17 cellular contexts compared by ENCODE assay signal in the genomic region with DNA sequence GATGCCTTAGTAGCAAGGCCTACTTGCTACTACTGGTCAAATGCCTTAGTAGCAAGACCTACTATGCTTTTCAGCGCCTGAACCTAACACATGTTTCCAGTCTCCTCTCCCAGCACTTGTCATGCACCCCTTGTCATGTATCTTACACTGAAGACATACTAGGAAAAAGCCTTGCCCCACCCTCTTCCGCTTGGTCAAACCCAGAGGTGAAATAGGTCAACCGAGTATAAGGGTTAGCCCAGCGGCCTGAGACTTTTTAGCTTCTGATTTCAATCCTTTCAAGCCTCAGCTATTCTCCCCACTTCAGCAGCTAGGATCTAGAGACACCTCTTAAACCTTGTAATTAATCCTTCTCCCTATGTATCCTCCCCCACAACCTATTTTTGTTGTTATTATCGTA.
DNase-seq lines count a peak whose midpoint lies in the region; ATAC-seq, FAIRE-seq and TF ChIP-seq lines count a peak whose summit lies in the region.
"Had no signal": no experiment of that assay in that cellular context is flagged by ENCODE, and none has a peak within 500 bp of the region (broad histone marks: within the 10 kb centered on the region; RNA-seq: fewer than 3 reads in every experiment).

No MANE protein-coding gene starts in this region.

- no peak overlapping the region for H2BK5ac ChIP-seq in neuronal stem cell (ENCODE audit: low read length)

- TF ChIP-seq CTCF in GM23338 (conservative IDR thresholded peaks at IDR 0.05; ENCODE audit: low read depth in 2 of 2) (no peak), K562 (IDR thresholded peaks at IDR 0.05 in 2 of 3, conservative IDR thresholded peaks at IDR 0.05 in 1 of 3; ENCODE audit: insufficient read depth in 2 of 3, low read depth in 1 of 3, low read length in 3 of 3) (no peak)

- no peak overlapping the region for H3K18ac ChIP-seq in neuronal stem cell (ENCODE audit: low read length)

- no peak overlapping the region for H3K14ac ChIP-seq in neuronal stem cell (ENCODE audit: low read length)

- H3K36me3 Mint-ChIP-seq in GM23338 (ENCODE audit: low read depth), result no peaks in the 10 kb centered on the region
- H3K36me3 Mint-ChIP-seq: CD4-positive, alpha-beta memory T cell had no signal

- peak overlapping the region; percentile 10; the same call in 1 of the 2 replicates for H2AFZ ChIP-seq in GM23338
- H2AFZ ChIP-seq in K562 (ENCODE audit: low read depth, low read length), result no peak overlapping the region; the same call in 1 of the 2 replicates
- no peak overlapping the region for H2AFZ ChIP-seq in neuronal stem cell (ENCODE audit: low read length)

- whole genome bisulfite sequencing in K562 (ENCODE audit: insufficient coverage, low coverage, missing lambda C conversion rate), result 32% methylated on average over 5 of the region's 5 CpGs
- WGBS in neuronal stem cell (ENCODE audit: extremely low coverage in 2 of 2, insufficient read length in 2 of 2, insufficient replicate concordance in 1 of 2), 2 donors, result no CpG with 5 or more reads among the region's 5 CpGs

- H3K27me3 ChIP-seq in GM23338 (ENCODE audit: insufficient read depth), result no peaks in the 10 kb centered on the region
- no peaks in the 10 kb centered on the region for H3K27me3 ChIP-seq in K562 (ENCODE audit: control insufficient read depth in 2 of 2, insufficient read depth in 2 of 2, low read length in 2 of 2)
- peaks cover 0 to 4% (median 0%) of the 10 kb centered on the region in 3 experiments for H3K27me3 ChIP-seq in neuronal stem cell (ENCODE audit: control insufficient read depth in 3 of 3, insufficient read depth in 3 of 3, low read depth in 1 of 3, low read length in 3 of 3)

- peaks cover 3% of the 10 kb centered on the region for H3K27me3 Mint-ChIP-seq in GM23338 (ENCODE audit: insufficient read depth, low read depth, poor library complexity)

- H3K9ac ChIP-seq in K562 (ENCODE audit: insufficient read depth in 1 of 2, low read depth in 2 of 2, low read length in 2 of 2) (no peak overlapping the region), neuronal stem cell (ENCODE audit: low read depth, low read length, poor library complexity) (peak overlapping the region; percentile 7)

- H3K36me3 ChIP-seq in GM23338 (ENCODE audit: insufficient read depth) (no peaks in the 10 kb centered on the region), K562 (ENCODE audit: control insufficient read depth, insufficient read depth, low read length) (no peaks in the 10 kb centered on the region), neuronal stem cell (replicated peaks in 1 of 2; ENCODE audit: control insufficient read depth in 2 of 2, insufficient read depth in 2 of 2, low read length in 2 of 2) (no peaks in the 10 kb centered on the region)

- H4K91ac ChIP-seq in neuronal stem cell (ENCODE audit: low read depth, low read length, poor library complexity), result no peak overlapping the region

- H4K20me1 ChIP-seq in GM23338 (replicated peaks; ENCODE audit: insufficient read depth) (no peaks in the 10 kb centered on the region), K562 (replicated peaks; ENCODE audit: control insufficient read depth, insufficient read depth, low read length) (no peaks in the 10 kb centered on the region)

- no peaks in the 10 kb centered on the region for H3K79me1 ChIP-seq in neuronal stem cell (ENCODE audit: low read depth, low read length)

- intact Hi-C loops in K562 (cut with micrococcal nuclease), result loop anchor here (10.0 kb wide), 1 partner anchor 440 kb away; no protein-coding TSS in a partner anchor

- peaks cover 3% of the 10 kb centered on the region for H3K4me1 Mint-ChIP-seq in GM23338
- H3K4me1 Mint-ChIP-seq: CD4-positive, alpha-beta memory T cell had no signal

- H3F3A ChIP-seq in GM23338 (replicated peaks; ENCODE audit: low read depth), result no peaks in the 10 kb centered on the region

- no peak overlapping the region for H3K27ac Mint-ChIP-seq in GM23338
- H3K27ac Mint-ChIP-seq: CD4-positive, alpha-beta memory T cell had no signal

- H2BK12ac ChIP-seq in neuronal stem cell (ENCODE audit: low read length), result no peak overlapping the region

- H3K9me3 ChIP-seq in K562 (replicated peaks; ENCODE audit: control insufficient read depth, insufficient read depth, low read depth, low read length), result no peaks in the 10 kb centered on the region
- H3K9me3 ChIP-seq in neuronal stem cell (replicated peaks in 1 of 2; ENCODE audit: control insufficient read depth in 2 of 2, insufficient read depth in 1 of 2, low read depth in 1 of 2, low read length in 2 of 2), result no peaks in the 10 kb centered on the region

- H3K4me2 ChIP-seq in GM23338 (no peak overlapping the region), K562 (ENCODE audit: insufficient read depth, low read length) (no peak overlapping the region), neuronal stem cell (ENCODE audit: insufficient read depth, low read length, poor library complexity, severe bottlenecking) (no peak overlapping the region)

- H3K4ac ChIP-seq in neuronal stem cell (ENCODE audit: low read length), result no peak overlapping the region

- no peak for FAIRE-seq in K562 (lab: Jason Lieb, UNC)
- FAIRE-seq: G401.6, GM12892, H1 had no signal

- H3K23ac ChIP-seq in neuronal stem cell (ENCODE audit: low read depth, low read length, poor library complexity), result no peak overlapping the region

- TF ChIP-seq POLR2A in K562 (conservative IDR thresholded peaks at IDR 0.05), result no peak

- H2BK15ac ChIP-seq in neuronal stem cell (ENCODE audit: low read length), result no peak overlapping the region

- no peaks in the 10 kb centered on the region for H3K9me1 ChIP-seq in K562 (ENCODE audit: control insufficient read depth, insufficient read depth, low read length)

- H4K8ac ChIP-seq in neuronal stem cell (ENCODE audit: low read depth, low read length), result no peak overlapping the region

- H3K79me2 ChIP-seq in GM23338 (replicated peaks; ENCODE audit: insufficient read depth) (no peaks in the 10 kb centered on the region), K562 (ENCODE audit: control insufficient read depth, insufficient read depth, low read length) (no peaks in the 10 kb centered on the region)

- ATAC-seq in GM23338 (no peak), K562 (peak; percentile 51; the same call in 1 of the 3 replicates), HG02870 (IDR thresholded peaks at IDR 0.05; ENCODE audit: unreplicated experiment) (no peak), GM21447 (IDR thresholded peaks at IDR 0.05; ENCODE audit: unreplicated experiment) (no peak)

- no peaks in the 10 kb centered on the region for H3K9me2 ChIP-seq in GM23338 (ENCODE audit: insufficient read depth)

- CTCF ChIA-PET in K562 (lab: Yijun Ruan, JAX; ENCODE audit: low intra/inter-chr PET ratio), result no interaction called here

- H3K9me3 Mint-ChIP-seq in GM23338, result no peaks in the 10 kb centered on the region

- DNase-seq in GM23338 (ENCODE audit: low spot score) (no peak), K562 (ENCODE audit: extremely low read depth in 1 of 4, low spot score in 3 of 4) (no peak), neuronal stem cell (ENCODE audit: low spot score) (no peak), DMS 273 (lab: John Stamatoyannopoulos, UW; ENCODE audit: unreplicated experiment) (no peak)
- DNase-seq: C1 segment of cervical spinal cord; Calu3; CD4-positive, alpha-beta memory T cell; COR-L47; DMS153; DND-41; H7; HCEC 1CT had no signal

- TF ChIP-seq EP300 in K562 (IDR thresholded peaks at IDR 0.05; ENCODE audit: low read length), result no peak

- POLR2A ChIA-PET in K562 (lab: Yijun Ruan, JAX), result interaction anchor here (0.6 kb wide), 1 partner anchor 426 kb away, joined by 3 read pairs; no protein-coding TSS in a partner anchor

- TF ChIP-seq RAD21 in K562 (CRISPR knock-in tag; conservative IDR thresholded peaks at IDR 0.05 in 1 of 2, IDR thresholded peaks at IDR 0.05 in 1 of 2), result no peak

- BruUV-seq in K562 (replicated peaks; lab: Mats Ljungman, UMichigan), result no TSS peak

- no peak overlapping the region for H3K4me3 Mint-ChIP-seq in GM23338
- H3K4me3 Mint-ChIP-seq: CD4-positive, alpha-beta memory T cell had no signal

- H3K4me1 ChIP-seq in GM23338 (ENCODE audit: insufficient read depth) (0 out of 2 replicates have a peak, but pooled peaks cover 7% of the 10 kb centered on the region), K562 (replicated peaks in 1 of 2; ENCODE audit: control insufficient read depth in 2 of 2, insufficient read depth in 2 of 2, low read length in 2 of 2) (no peaks in the 10 kb centered on the region), neuronal stem cell (ENCODE audit: control insufficient read depth in 2 of 2, insufficient read depth in 1 of 2, low read depth in 1 of 2, low read length in 2 of 2) (peaks cover 0 to 4% of the 10 kb centered on the region in 2 donors)

- H2BK120ac ChIP-seq in neuronal stem cell (ENCODE audit: low read depth, low read length), result no peak overlapping the region

- H3K27ac ChIP-seq in GM23338 (ENCODE audit: low read depth), result no peak overlapping the region
- H3K27ac ChIP-seq in K562 (ENCODE audit: extremely low read depth, low read depth, low read length), result no peak overlapping the region
- no peak overlapping the region for H3K27ac ChIP-seq in neuronal stem cell (replicated peaks; ENCODE audit: low read length)

- H2AK5ac ChIP-seq in neuronal stem cell (ENCODE audit: low read depth, low read length), result no peak overlapping the region

- H3K4me3 ChIP-seq in GM23338 (no peak overlapping the region), K562 (no peak overlapping the region), neuronal stem cell (ENCODE audit: low read length in 2 of 2) (no peak overlapping the region)

- in situ Hi-C loops in K562 (cut with MboI), result no loop called here

TF ChIP-seq in GM23338, 12 proteins besides CTCF, POLR2A, EP300 and RAD21 (continues in another document):
- TF ChIP-seq POLR2AphosphoS5 (IDR thresholded peaks at IDR 0.05; ENCODE audit: low read depth) (no peak), CREB1 (CRISPR knock-in tag; IDR thresholded peaks at IDR 0.05; ENCODE audit: low read depth) (no peak), ZNF331 (CRISPR knock-in tag; IDR thresholded peaks at IDR 0.05; ENCODE audit: low read depth) (no peak)

TF ChIP-seq in K562, 482 proteins besides CTCF, POLR2A, EP300 and RAD21:
- TF ChIP-seq ZNF668 (CRISPR knock-in tag; IDR thresholded peaks at IDR 0.05) (no peak), ZKSCAN1 (IDR thresholded peaks at IDR 0.05; ENCODE audit: low read depth, low read length) (peak; percentile 70)
